In the genomic region with DNA sequence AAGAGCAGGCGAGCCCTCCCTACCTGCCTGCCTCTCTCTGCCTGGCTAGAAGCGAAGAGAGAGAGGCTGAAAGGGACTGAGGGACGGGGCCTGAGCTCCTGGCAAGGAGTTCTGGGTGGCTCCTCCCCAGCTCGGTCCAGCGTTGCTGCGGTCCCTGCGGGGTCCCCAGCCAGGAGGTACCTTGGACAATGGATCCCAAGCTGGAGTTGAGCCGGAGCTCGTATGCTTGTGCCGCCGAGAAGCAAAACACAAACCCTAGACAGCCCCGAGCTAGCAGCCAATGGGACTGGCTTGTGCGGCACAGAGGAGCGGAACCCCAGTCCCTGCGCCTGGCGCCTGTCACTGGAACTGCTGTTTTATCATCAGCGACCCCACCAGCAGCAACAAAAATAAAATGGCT, we compare ENCODE assay signal across 1 cellular context.
TF ChIP-seq lines count a peak whose summit lies in the region.

No MANE protein-coding gene starts in this region.

TF ChIP-seq in GM23338, 12 proteins besides CTCF, POLR2A, EP300 and RAD21 (continued from another document):
- TF ChIP-seq ZNF462 (CRISPR knock-in tag; IDR thresholded peaks at IDR 0.05) (no peak), JUNB (IDR thresholded peaks at IDR 0.05; ENCODE audit: unreplicated experiment) (no peak), ZNF114 (CRISPR knock-in tag; IDR thresholded peaks at IDR 0.05) (no peak)
